ENCODE assay signal across 12 cellular contexts in genomic region chr2:237297421-237298155, GRCh38.
DNase-seq lines count a peak whose midpoint lies in the region; ATAC-seq and TF ChIP-seq lines count a peak whose summit lies in the region.
"Had no signal": no experiment of that assay in that cellular context is flagged by ENCODE, and none has a peak within 500 bp of the region (broad histone marks: within the 10 kb centered on the region; RNA-seq: fewer than 3 reads in every experiment).

No MANE protein-coding gene starts in this region.

- CTCF ChIA-PET in MCF 10A (lab: Yijun Ruan, JAX): interaction anchor here (0.5 kb wide), 1 partner anchor 993 kb away, joined by 3 read pairs; no protein-coding TSS in a partner anchor
- CTCF ChIA-PET in mammary epithelial cell (lab: Charles Lee; ENCODE audit: low non-redundant PET): no interaction called here

- dilution Hi-C loops in mammary epithelial cell (cut with HindIII; ENCODE audit: low sequenced_read_pairs): loop anchor here (5.0 to 10.0 kb wide), 2 partner anchors 40 to 63 kb away; no protein-coding TSS in a partner anchor

- 100% methylated on average over 6 of the region's 6 CpGs for WGBS in mammary epithelial cell (ENCODE audit: low coverage, missing lambda C conversion rate)
- 67% methylated on average over 6 of the region's 6 CpGs for WGBS in urinary bladder

- no peak overlapping the region for H2AFZ ChIP-seq in mammary epithelial cell (ENCODE audit: low read depth, low read length)

- H3K4me1 ChIP-seq in mammary epithelial cell (ENCODE audit: insufficient read depth, low read length): peaks cover 40% of the 10 kb centered on the region
- H3K4me1 ChIP-seq in urinary bladder (ENCODE audit: insufficient read depth): peaks cover 3% of the 10 kb centered on the region

- no peaks in the 10 kb centered on the region for H3K36me3 ChIP-seq in mammary epithelial cell (ENCODE audit: insufficient read depth, low read length)
- no peaks in the 10 kb centered on the region for H3K36me3 ChIP-seq in urinary bladder (ENCODE audit: insufficient read depth)

- no peak overlapping the region for H3K4me2 ChIP-seq in mammary epithelial cell (ENCODE audit: insufficient read depth, low read depth, low read length)

- H3K27me3 ChIP-seq in mammary epithelial cell (ENCODE audit: insufficient read depth, low read length): no peaks in the 10 kb centered on the region
- H3K27me3 ChIP-seq: testis had no signal

- no peaks in the 10 kb centered on the region for H4K20me1 ChIP-seq in mammary epithelial cell (ENCODE audit: insufficient read depth, low read length)

- H3K4me3 Mint-ChIP-seq in MCF 10A (ENCODE audit: unreplicated experiment): no peak overlapping the region
- H3K4me3 Mint-ChIP-seq in dendritic cell treated with granulocyte-macrophage colony-stimulating factor and Interleukin-4, amounts not matched to agents 40 ng/mL and 50 ng/mL, for 4 days: no peak overlapping the region
- no peak overlapping the region for H3K4me3 Mint-ChIP-seq in nephron progenitor cell

- no peaks in the 10 kb centered on the region for H3K36me3 Mint-ChIP-seq in MCF 10A (ENCODE audit: insufficient read depth, unreplicated experiment)
- no peaks in the 10 kb centered on the region for H3K36me3 Mint-ChIP-seq in dendritic cell treated with granulocyte-macrophage colony-stimulating factor and Interleukin-4, amounts not matched to agents 40 ng/mL and 50 ng/mL, for 4 days (ENCODE audit: low read depth)
- peaks cover 8% of the 10 kb centered on the region for H3K36me3 Mint-ChIP-seq in nephron progenitor cell (ENCODE audit: low read depth)

- H3K27ac Mint-ChIP-seq in MCF 10A (ENCODE audit: low read depth, unreplicated experiment) (peak overlapping the region; percentile 86), nephron progenitor cell (peak overlapping the region; percentile 84)
- H3K27ac Mint-ChIP-seq in dendritic cell treated with granulocyte-macrophage colony-stimulating factor and Interleukin-4, amounts not matched to agents 40 ng/mL and 50 ng/mL, for 4 days: peak overlapping the region; percentile 39

- H3K9me3 Mint-ChIP-seq in MCF 10A (ENCODE audit: unreplicated experiment) (peaks cover 11% of the 10 kb centered on the region), nephron progenitor cell (peaks cover 19% of the 10 kb centered on the region)
- H3K9me3 Mint-ChIP-seq in dendritic cell treated with granulocyte-macrophage colony-stimulating factor and Interleukin-4, amounts not matched to agents 40 ng/mL and 50 ng/mL, for 4 days: peaks cover 6% of the 10 kb centered on the region

- H3K4me3 ChIP-seq in mammary epithelial cell (replicated peaks in 1 of 3; ENCODE audit: insufficient read depth in 1 of 3, low read depth in 2 of 3, low read length in 3 of 3) (no peak overlapping the region), urinary bladder (ENCODE audit: low read depth, low read length) (no peak overlapping the region)
- H3K4me3 ChIP-seq: testis had no signal

- H3K27ac ChIP-seq in mammary epithelial cell (ENCODE audit: insufficient read depth, low read depth, low read length) (no peak overlapping the region), urinary bladder (ENCODE audit: low read depth) (peak overlapping the region; percentile 28)

- POLR2A ChIA-PET in MCF 10A (lab: Yijun Ruan, JAX): interaction anchor here (0.6 to 3.1 kb wide), 4 partner anchors 39 to 210 kb away, joined by 3 to 20 read pairs (median 4); partner anchors contain the start of gene COPS8

- in situ Hi-C loops in mammary epithelial cell (cut with MboI; ENCODE audit: low sequenced_read_pairs in 2 of 2): no loop called here

- no peak for ATAC-seq in GM21390 (IDR thresholded peaks at IDR 0.05; ENCODE audit: unreplicated experiment)

- intact Hi-C loops in MCF 10A (cut with micrococcal nuclease) (loop anchor here (10.0 kb wide), 1 partner anchor 203 kb away; no protein-coding TSS in a partner anchor), mammary epithelial cell (cut with micrococcal nuclease) (loop anchor here (1.0 to 10.0 kb wide), 2 partner anchors 34 to 187 kb away; partner anchors contain the start of gene MLPH)
- intact Hi-C loops in dendritic cell treated with granulocyte-macrophage colony-stimulating factor and Interleukin-4, amounts not matched to agents 40 ng/mL and 50 ng/mL, for 4 days (cut with micrococcal nuclease): no loop called here

- H3K4me1 Mint-ChIP-seq in MCF 10A (ENCODE audit: insufficient read depth, unreplicated experiment) (peaks cover 50% of the 10 kb centered on the region), nephron progenitor cell (peaks cover 56% of the 10 kb centered on the region)
- peaks cover 25% of the 10 kb centered on the region for H3K4me1 Mint-ChIP-seq in dendritic cell treated with granulocyte-macrophage colony-stimulating factor and Interleukin-4, amounts not matched to agents 40 ng/mL and 50 ng/mL, for 4 days (ENCODE audit: low read depth)

- H3K27me3 Mint-ChIP-seq in MCF 10A (ENCODE audit: insufficient read depth, unreplicated experiment) (no peaks in the 10 kb centered on the region), nephron progenitor cell (ENCODE audit: low read depth, poor library complexity) (peaks cover 3% of the 10 kb centered on the region)
- H3K27me3 Mint-ChIP-seq in dendritic cell treated with granulocyte-macrophage colony-stimulating factor and Interleukin-4, amounts not matched to agents 40 ng/mL and 50 ng/mL, for 4 days: peaks cover 26% of the 10 kb centered on the region

- no TSS peak for BruUV-seq in MCF 10A (replicated peaks; lab: Mats Ljungman, UMichigan)
- no TSS peak for BruUV-seq in mammary epithelial cell (replicated peaks; lab: Mats Ljungman, UMichigan)

- DNase-seq in MCF 10A (ENCODE audit: unreplicated experiment) (no peak), mammary epithelial cell (no peak), nephron progenitor cell (no peak), NCI-H774 (lab: John Stamatoyannopoulos, UW) (no peak), EL (no peak)
- DNase-seq: caudate nucleus, NCI-H1105, SHP77, testis had no signal

- no peaks in the 10 kb centered on the region for H3K79me2 ChIP-seq in mammary epithelial cell (ENCODE audit: insufficient read depth, low read length)

- H3K9ac ChIP-seq in mammary epithelial cell (ENCODE audit: insufficient read depth, low read length): no peak overlapping the region

- no peaks in the 10 kb centered on the region for H3K9me3 ChIP-seq in mammary epithelial cell (replicated peaks; ENCODE audit: insufficient read depth, low read length)
- H3K9me3 ChIP-seq: testis had no signal

- TF ChIP-seq CTCF in MCF 10A (IDR thresholded peaks at IDR 0.05; ENCODE audit: unreplicated experiment): no peak
- TF ChIP-seq CTCF in mammary epithelial cell (conservative IDR thresholded peaks at IDR 0.05 in 1 of 2, IDR thresholded peaks at IDR 0.05 in 1 of 2; ENCODE audit: extremely low read depth in 1 of 2, insufficient read depth in 1 of 2, low read depth in 1 of 2, low read length in 2 of 2): no peak
- TF ChIP-seq CTCF in nephron progenitor cell (IDR thresholded peaks at IDR 0.05): no peak
